ENCODE assay signal across 1 cellular context in the genomic region with DNA sequence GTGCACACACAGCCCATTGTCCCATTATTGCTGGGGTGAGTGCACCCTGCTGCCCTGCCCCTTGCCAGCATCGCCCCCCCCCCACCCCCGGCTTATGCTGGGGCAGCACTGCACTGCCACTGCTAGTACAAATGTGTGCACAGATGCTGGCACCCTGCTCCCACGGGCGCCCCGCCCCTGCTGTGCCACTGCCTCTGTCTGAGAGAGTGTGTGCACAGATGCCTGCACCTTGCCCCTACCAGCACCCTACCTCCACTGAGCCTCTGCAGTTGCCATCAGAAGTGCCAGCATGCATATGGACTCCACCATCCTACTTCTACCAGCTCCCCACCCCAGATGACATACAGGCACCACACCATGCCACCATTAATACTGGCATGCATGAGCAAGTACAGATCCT.
TF ChIP-seq lines count a peak whose summit lies in the region.

No MANE protein-coding gene starts in this region.

TF ChIP-seq in H1, 55 proteins besides CTCF, POLR2A, EP300 and RAD21:
- TF ChIP-seq KDM5A (IDR thresholded peaks at IDR 0.05; ENCODE audit: low read length): no peak
- TF ChIP-seq GTF2F1 (IDR thresholded peaks at IDR 0.05; ENCODE audit: borderline replicate concordance, low read depth, low read length): no peak
- TF ChIP-seq TCF12 (IDR thresholded peaks at IDR 0.05; ENCODE audit: low read depth, low read length): no peak
- TF ChIP-seq SP4 (IDR thresholded peaks at IDR 0.05; ENCODE audit: low read length): no peak
- no peak for TF ChIP-seq MAX (IDR thresholded peaks at IDR 0.05)
- no peak for TF ChIP-seq SRF (IDR thresholded peaks at IDR 0.05; ENCODE audit: low read depth, low read length)
- no peak for TF ChIP-seq BACH1 (IDR thresholded peaks at IDR 0.05; ENCODE audit: low read length)
- no peak for TF ChIP-seq POU5F1 (IDR thresholded peaks at IDR 0.05; ENCODE audit: low read depth, low read length)
